33 cellular contexts compared by ENCODE assay signal in genomic region chr9:108133101-108133500, GRCh38.
"Had no signal": no experiment of that assay in that cellular context is flagged by ENCODE, and none has a peak within 500 bp of the region (broad histone marks: within the 10 kb centered on the region; RNA-seq: fewer than 3 reads in every experiment).

No MANE protein-coding gene starts in this region.

- H3K36me3 ChIP-seq: adrenal gland, brain microvascular endothelial cell, breast epithelium had no signal

- ATAC-seq: activated CD8-positive, alpha-beta T cell treated with anti-CD3 and anti-CD28 coated beads for 36 hours; activated naive CD4-positive, alpha-beta T cell treated with anti-CD3 and anti-CD28 coated beads, Interleukin-2, amount 50 U/mL, for 72 hours; activated T-cell treated with anti-CD3 and anti-CD28 coated beads, Interleukin-2, amount 50 U/mL, for 4 hours; activated T-cell treated with anti-CD3 and anti-CD28 coated beads, Interleukin-2, amount 50 U/mL, for 72 hours; activated T-helper 17 cell treated with anti-CD3 and anti-CD28 coated beads, Interleukin-2, amount 50 U/mL, for 72 hours; body of pancreas had no signal

- DNase-seq: activated B cell treated with CpG ODN at 0.5 μM for 24 hours; activated CD4-positive, alpha-beta memory T cell treated with anti-CD3 and anti-CD28 coated beads for 36 hours; activated CD4-positive, alpha-beta T cell treated with anti-CD3 and anti-CD28 coated beads for 4 hours; activated CD4-positive, alpha-beta T cell treated with anti-CD3 and anti-CD28 coated beads, Interleukin-2, amount 50 U/mL, for 1 hour; activated CD4-positive, alpha-beta T cell treated with anti-CD3 and anti-CD28 coated beads, Interleukin-2, amount 50 U/mL, for 4 hours; activated CD4-positive, CD25-positive, alpha-beta regulatory T cell treated with anti-CD3 and anti-CD28 coated beads, Interleukin-2, amount 50 U/mL, for 72 hours; activated CD8-positive, alpha-beta memory T cell treated with anti-CD3 and anti-CD28 coated beads, Interleukin-2, amount 50 U/mL, for 4 hours; activated CD8-positive, alpha-beta T cell treated with anti-CD3 and anti-CD28 coated beads for 36 hours; activated effector memory CD4-positive, alpha-beta T cell treated with anti-CD3 and anti-CD28 coated beads, Interleukin-2, amount 50 U/mL, for 16 hours; activated gamma-delta T cell treated with Interleukin-2 at 50 U/mL for 16 hours; activated naive CD4-positive, alpha-beta T cell; activated naive CD4-positive, alpha-beta T cell treated with anti-CD3 and anti-CD28 coated beads for 36 hours; activated naive CD4-positive, alpha-beta T cell treated with anti-CD3 and anti-CD28 coated beads, Interleukin-2, amount 50 U/mL, for 16 hours; activated naive CD8-positive, alpha-beta T cell treated with anti-CD3 and anti-CD28 coated beads for 36 hours; activated T-cell treated with anti-CD3 and anti-CD28 coated beads for 4 hours; activated T-cell treated with anti-CD3 and anti-CD28 coated beads, Interleukin-2, amount 50 U/mL, for 1 hour; activated T-cell treated with anti-CD3 and anti-CD28 coated beads, Interleukin-2, amount 50 U/mL, for 4 hours; activated T-cell treated with anti-CD3 and anti-CD28 coated beads, Interleukin-2, amount 50 U/mL, for 72 hours; adrenal gland; amniotic stem cell; aorta; body of pancreas; brain microvascular endothelial cell; central memory CD4-positive, alpha-beta T cell; T-helper 2 cell; T-helper 9 cell had no signal

- H3K9me3 ChIP-seq: adrenal gland, body of pancreas, breast epithelium had no signal

- H3K27ac ChIP-seq: adrenal gland, body of pancreas, brain microvascular endothelial cell, breast epithelium, VCaP had no signal

- H3K4me1 ChIP-seq: adrenal gland, breast epithelium had no signal

- H3K4me3 ChIP-seq: adrenal gland, body of pancreas, breast epithelium had no signal

- FAIRE-seq: astrocyte, colon, TTC549 had no signal

- H3K27me3 ChIP-seq: adrenal gland, body of pancreas, brain microvascular endothelial cell, breast epithelium had no signal
